In the genomic region with DNA sequence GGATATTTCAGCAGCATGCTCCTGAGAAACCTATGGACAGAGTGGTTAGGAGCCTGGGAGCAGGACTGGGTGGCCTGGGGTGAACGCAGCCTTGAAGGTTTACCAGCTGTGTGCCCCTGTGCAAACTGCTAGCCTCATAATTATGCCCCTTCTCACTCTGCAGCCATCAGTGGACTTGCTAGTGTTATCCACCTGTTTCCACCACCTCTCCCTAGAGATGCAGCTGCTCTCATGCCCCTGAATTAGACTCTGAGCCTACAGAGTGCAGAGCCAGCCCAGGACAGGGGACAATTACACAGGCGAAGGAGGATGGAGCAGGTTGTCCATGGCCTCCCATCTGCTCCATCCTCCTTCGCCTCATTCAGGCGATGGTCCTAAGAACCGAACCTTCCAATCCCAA, we compare ENCODE assay signal across 23 cellular contexts.
"Had no signal": no experiment of that assay in that cellular context is flagged by ENCODE, and none has a peak within 500 bp of the region (broad histone marks: within the 10 kb centered on the region; RNA-seq: fewer than 3 reads in every experiment).

No MANE protein-coding gene starts in this region.

- H3K36me3 Mint-ChIP-seq: mesothelial cell of epicardium had no signal

- H3K4me1 ChIP-seq: colonic mucosa, left lung, lower lobe of right lung had no signal

- H3K4me3 Mint-ChIP-seq: dendritic cell treated with granulocyte-macrophage colony-stimulating factor and Interleukin-4, amounts not matched to agents 40 ng/mL and 50 ng/mL, for 4 days; effector memory CD8-positive, alpha-beta T cell; endodermal cell; mesothelial cell of epicardium had no signal

- H3K27ac Mint-ChIP-seq: dendritic cell treated with granulocyte-macrophage colony-stimulating factor and Interleukin-4, amounts not matched to agents 40 ng/mL and 50 ng/mL, for 4 days; effector memory CD8-positive, alpha-beta T cell; endodermal cell; mesothelial cell of epicardium had no signal

- H3K27me3 Mint-ChIP-seq: dendritic cell treated with granulocyte-macrophage colony-stimulating factor and Interleukin-4, amounts not matched to agents 40 ng/mL and 50 ng/mL, for 4 days; effector memory CD8-positive, alpha-beta T cell had no signal

- DNase-seq: colonic mucosa; cortex of kidney; effector CD8-positive, alpha-beta T cell; effector memory CD8-positive, alpha-beta T cell; endodermal cell; erythroblast; esophagus squamous epithelium; foreskin fibroblast; foreskin melanocyte; gastrocnemius medialis; glutamatergic neuron; heart right ventricle; hippocampal formation; left cardiac atrium; left lung; left ventricle myocardium superior; lower lobe of right lung; mesenchymal stem cell; mucosa of descending colon had no signal

- H3K27ac ChIP-seq: colonic mucosa, epithelial cell of prostate, esophagus squamous epithelium, gastrocnemius medialis, heart right ventricle, left lung, lower lobe of right lung had no signal

- ATAC-seq: effector memory CD8-positive, alpha-beta T cell; esophagus mucosa; gastrocnemius medialis; heart right ventricle; left cardiac atrium; left lung; left ventricle myocardium superior; lower lobe of right lung; mucosa of descending colon had no signal

- H3K9me3 Mint-ChIP-seq: mesothelial cell of epicardium had no signal

- H3K36me3 ChIP-seq: colonic mucosa, esophagus squamous epithelium, gastrocnemius medialis, heart right ventricle had no signal

- H3K27me3 ChIP-seq: colonic mucosa, esophagus squamous epithelium, gastrocnemius medialis, heart right ventricle, left lung had no signal

- H3K4me3 ChIP-seq: colonic mucosa, esophagus squamous epithelium, gastrocnemius medialis, heart right ventricle, left lung, lower lobe of right lung, mucosa of descending colon had no signal

- H3K9me3 ChIP-seq: colonic mucosa, esophagus squamous epithelium, gastrocnemius medialis, left lung, lower lobe of right lung had no signal
